In the genomic region with DNA sequence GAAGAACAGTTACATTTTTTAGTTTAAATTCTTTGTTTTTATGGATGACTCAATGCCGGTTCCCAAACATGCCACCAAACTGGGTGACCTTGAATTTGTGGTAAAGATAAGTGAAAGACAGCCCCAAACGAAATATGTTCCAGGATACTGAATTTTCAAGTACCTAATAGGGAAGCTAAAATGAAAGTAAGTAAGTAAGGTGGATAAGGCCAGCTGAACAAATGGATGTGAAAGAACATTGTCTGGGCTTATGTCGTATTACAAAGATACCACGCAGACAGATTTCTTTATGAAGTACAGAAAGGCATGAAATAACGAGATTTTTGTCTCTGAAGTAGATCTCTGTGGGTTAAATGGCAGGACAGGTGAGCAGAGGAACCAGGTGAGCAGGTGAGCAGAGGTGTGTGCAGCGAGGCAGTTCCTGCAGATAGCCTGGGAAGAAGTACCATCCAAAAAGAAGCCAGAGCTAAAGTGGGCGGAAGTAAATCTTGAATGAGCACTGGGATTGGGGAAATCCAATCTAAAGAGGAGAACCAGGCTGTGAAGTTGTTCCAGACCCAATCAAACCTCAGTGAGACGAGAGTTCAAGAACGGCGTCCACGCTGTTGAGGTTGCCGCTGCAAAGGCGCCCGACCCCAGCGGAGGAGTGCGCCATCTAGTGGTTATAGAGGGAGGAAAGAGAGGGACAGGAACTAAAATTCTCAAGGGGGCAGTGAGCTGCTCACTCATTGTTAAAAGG, we compare ENCODE assay signal across 7 cellular contexts. TPM values are rescaled to one million over a fixed set of nuclear protein-coding genes. Genes with fewer than 3 reads are reported as not detected.
A peak's percentile ranks its signal among the peaks of the same experiment; 100 is the strongest.
DNase-seq lines count a peak whose midpoint lies in the region; ATAC-seq and TF ChIP-seq lines count a peak whose summit lies in the region.

No MANE protein-coding gene starts in this region.

- peak overlapping the region; percentile 46 to 56 for H3K4me3 ChIP-seq in ascending aorta

- in situ Hi-C loops in GM13977 (cut with MboI; ENCODE audit: low pct_unique_long_range_greater_than_20kb, low sequenced_read_pairs, unreplicated experiment) = no loop called here

- TF ChIP-seq CTCF in GM13977 (IDR thresholded peaks at IDR 0.05; ENCODE audit: extremely low read depth, insufficient read depth, missing control alignments) (peak; percentile 89), ascending aorta (IDR thresholded peaks at IDR 0.05) (peak; percentile 37 to 93 (median 87))

- peak; percentile 93 for ATAC-seq in HG02678 (IDR thresholded peaks at IDR 0.05; ENCODE audit: unreplicated experiment)

- intact Hi-C loops in ascending aorta (cut with DNase I) = loop anchor here (2.0 to 5.0 kb wide), 2 partner anchors 41 to 331 kb away; no protein-coding TSS in a partner anchor

- peak; percentile 80 for DNase-seq in GM13977 (ENCODE audit: low spot score)
- peak; percentile 69 for DNase-seq in NCI-H1105 treated with DMSO at 0.1 percent for 48 hours (lab: John Stamatoyannopoulos, UW)
- peak; percentile 32 for DNase-seq in T-helper 22 cell (ENCODE audit: low read depth)
- DNase-seq in ascending aorta (ENCODE audit: low spot score in 2 of 2) = peak in 1 of 2 donors; percentile 79
- peak; percentile 68 for DNase-seq in iPS-NIHi11 (ENCODE audit: low spot score)
- DNase-seq in stimulated activated CD4-positive, alpha-beta T cell treated with anti-CD3 and anti-CD28 coated beads, Interleukin-15, amount 100 ng/mL, for 24 hours = peak; percentile 77

- H3K36me3 ChIP-seq in ascending aorta = no peaks in the 10 kb centered on the region

- H3K4me1 ChIP-seq in ascending aorta = no peaks in the 10 kb centered on the region

- no peaks in the 10 kb centered on the region for H3K27me3 ChIP-seq in ascending aorta

- H3K27ac ChIP-seq in ascending aorta = peak overlapping the region; percentile 5 to 15

- no peaks in the 10 kb centered on the region for H3K9me3 ChIP-seq in ascending aorta

RNA-seq across cellular contexts. Expression of gene TLR5, which starts 19.6 kb away (rescaled TPM):
- 3.9 TPM for total RNA-seq in ascending aorta
